1 cellular context compared by ENCODE assay signal in the genomic region with DNA sequence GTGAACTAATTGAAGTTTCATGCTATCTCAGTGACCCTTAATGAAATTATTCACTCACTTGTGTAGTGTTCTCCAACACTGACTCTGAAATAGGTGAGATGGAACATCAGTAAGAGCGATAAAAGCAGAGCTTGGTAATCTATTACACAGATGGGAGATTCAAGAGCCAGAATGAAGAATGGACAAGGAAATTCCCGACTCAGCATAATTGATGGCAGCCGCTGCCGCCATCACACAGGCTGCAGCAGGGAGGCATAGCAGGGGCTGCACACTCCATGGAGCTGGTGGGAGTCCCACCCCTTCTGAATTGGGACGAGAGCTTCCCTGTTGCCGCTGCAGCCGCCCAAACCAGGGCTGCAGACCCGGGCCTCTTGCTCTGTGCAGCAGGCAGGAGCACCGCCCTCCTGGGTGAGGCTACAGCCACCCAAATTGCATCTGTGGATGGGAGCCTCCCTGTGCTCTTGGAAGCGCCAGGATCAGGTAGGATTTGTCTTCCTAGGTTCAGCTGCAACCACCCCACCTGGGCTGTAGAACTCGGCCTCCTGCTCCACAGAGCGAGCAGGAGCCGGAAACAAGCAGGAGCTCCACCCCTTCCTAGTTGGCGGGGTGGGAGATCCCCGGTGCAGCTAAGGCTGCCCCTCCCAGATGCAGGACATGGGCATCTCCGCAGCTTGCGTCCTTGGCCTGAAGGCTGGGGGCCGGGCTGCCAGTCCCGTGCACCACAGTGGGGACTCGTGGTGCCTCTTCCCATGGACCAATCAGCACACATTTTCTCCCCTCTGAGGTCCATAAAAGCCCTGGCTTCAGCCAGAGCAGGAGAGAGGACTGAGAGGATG.
A peak's percentile ranks its signal among the peaks of the same experiment; 100 is the strongest.
TF ChIP-seq lines count a peak whose summit lies in the region.

No MANE protein-coding gene starts in this region.

TF ChIP-seq in K562, 482 proteins besides CTCF, POLR2A, EP300 and RAD21 (continued from another document):
- peak; percentile 62 for TF ChIP-seq C11orf30 (IDR thresholded peaks at IDR 0.05; ENCODE audit: low read depth)
- no peak for TF ChIP-seq EZH2 (IDR thresholded peaks at IDR 0.05; ENCODE audit: borderline replicate concordance, low read depth, low read length)
- TF ChIP-seq, protein P1, sequence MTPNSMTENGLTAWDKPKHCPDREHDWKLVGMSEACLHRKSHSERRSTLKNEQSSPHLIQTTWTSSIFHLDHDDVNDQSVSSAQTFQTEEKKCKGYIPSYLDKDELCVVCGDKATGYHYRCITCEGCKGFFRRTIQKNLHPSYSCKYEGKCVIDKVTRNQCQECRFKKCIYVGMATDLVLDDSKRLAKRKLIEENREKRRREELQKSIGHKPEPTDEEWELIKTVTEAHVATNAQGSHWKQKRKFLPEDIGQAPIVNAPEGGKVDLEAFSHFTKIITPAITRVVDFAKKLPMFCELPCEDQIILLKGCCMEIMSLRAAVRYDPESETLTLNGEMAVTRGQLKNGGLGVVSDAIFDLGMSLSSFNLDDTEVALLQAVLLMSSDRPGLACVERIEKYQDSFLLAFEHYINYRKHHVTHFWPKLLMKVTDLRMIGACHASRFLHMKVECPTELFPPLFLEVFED (CRISPR knock-in tag; conservative IDR thresholded peaks at IDR 0.05), result no peak
- no peak for TF ChIP-seq TCF7 (IDR thresholded peaks at IDR 0.05; ENCODE audit: borderline replicate concordance)
- TF ChIP-seq, protein P2, sequence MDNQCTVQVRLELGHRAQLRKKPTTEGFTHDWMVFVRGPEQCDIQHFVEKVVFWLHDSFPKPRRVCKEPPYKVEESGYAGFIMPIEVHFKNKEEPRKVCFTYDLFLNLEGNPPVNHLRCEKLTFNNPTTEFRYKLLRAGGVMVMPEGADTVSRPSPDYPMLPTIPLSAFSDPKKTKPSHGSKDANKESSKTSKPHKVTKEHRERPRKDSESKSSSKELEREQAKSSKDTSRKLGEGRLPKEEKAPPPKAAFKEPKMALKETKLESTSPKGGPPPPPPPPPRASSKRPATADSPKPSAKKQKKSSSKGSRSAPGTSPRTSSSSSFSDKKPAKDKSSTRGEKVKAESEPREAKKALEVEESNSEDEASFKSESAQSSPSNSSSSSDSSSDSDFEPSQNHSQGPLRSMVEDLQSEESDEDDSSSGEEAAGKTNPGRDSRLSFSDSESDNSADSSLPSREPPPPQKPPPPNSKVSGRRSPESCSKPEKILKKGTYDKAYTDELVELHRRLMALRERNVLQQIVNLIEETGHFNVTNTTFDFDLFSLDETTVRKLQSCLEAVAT (IDR thresholded peaks at IDR 0.05), result no peak
- TF ChIP-seq TGIF2 (CRISPR knock-in tag; IDR thresholded peaks at IDR 0.05), result no peak
- no peak for TF ChIP-seq FIP1L1 (IDR thresholded peaks at IDR 0.05; ENCODE audit: low read depth, low read length, poor library complexity, severe bottlenecking)
- TF ChIP-seq HDAC1 (IDR thresholded peaks at IDR 0.05), result no peak
- TF ChIP-seq, protein P3, sequence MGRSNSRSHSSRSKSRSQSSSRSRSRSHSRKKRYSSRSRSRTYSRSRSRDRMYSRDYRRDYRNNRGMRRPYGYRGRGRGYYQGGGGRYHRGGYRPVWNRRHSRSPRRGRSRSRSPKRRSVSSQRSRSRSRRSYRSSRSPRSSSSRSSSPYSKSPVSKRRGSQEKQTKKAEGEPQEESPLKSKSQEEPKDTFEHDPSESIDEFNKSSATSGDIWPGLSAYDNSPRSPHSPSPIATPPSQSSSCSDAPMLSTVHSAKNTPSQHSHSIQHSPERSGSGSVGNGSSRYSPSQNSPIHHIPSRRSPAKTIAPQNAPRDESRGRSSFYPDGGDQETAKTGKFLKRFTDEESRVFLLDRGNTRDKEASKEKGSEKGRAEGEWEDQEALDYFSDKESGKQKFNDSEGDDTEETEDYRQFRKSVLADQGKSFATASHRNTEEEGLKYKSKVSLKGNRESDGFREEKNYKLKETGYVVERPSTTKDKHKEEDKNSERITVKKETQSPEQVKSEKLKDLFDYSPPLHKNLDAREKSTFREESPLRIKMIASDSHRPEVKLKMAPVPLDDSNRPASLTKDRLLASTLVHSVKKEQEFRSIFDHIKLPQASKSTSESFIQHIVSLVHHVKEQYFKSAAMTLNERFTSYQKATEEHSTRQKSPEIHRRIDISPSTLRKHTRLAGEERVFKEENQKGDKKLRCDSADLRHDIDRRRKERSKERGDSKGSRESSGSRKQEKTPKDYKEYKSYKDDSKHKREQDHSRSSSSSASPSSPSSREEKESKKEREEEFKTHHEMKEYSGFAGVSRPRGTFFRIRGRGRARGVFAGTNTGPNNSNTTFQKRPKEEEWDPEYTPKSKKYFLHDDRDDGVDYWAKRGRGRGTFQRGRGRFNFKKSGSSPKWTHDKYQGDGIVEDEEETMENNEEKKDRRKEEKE (IDR thresholded peaks at IDR 0.05; ENCODE audit: borderline replicate concordance in 1 of 2, control insufficient read depth in 1 of 2, low read depth in 2 of 2, low read length in 1 of 2), result no peak
- no peak for TF ChIP-seq NFIC (IDR thresholded peaks at IDR 0.05)
- peak; percentile 86 for TF ChIP-seq MAFK (IDR thresholded peaks at IDR 0.05; ENCODE audit: low read length)
- no peak for TF ChIP-seq DNMT1 (IDR thresholded peaks at IDR 0.05)
- no peak for TF ChIP-seq TRIM28 (IDR thresholded peaks at IDR 0.05)
- TF ChIP-seq HMGN3 (IDR thresholded peaks at IDR 0.05; ENCODE audit: borderline replicate concordance, extremely low read depth, insufficient read length, low read depth, low read length), result no peak
- TF ChIP-seq NFRKB (IDR thresholded peaks at IDR 0.05; ENCODE audit: low read depth), result no peak
- no peak for TF ChIP-seq ZNF143 (CRISPR knock-in tag; IDR thresholded peaks at IDR 0.05)
- TF ChIP-seq, protein P4, sequence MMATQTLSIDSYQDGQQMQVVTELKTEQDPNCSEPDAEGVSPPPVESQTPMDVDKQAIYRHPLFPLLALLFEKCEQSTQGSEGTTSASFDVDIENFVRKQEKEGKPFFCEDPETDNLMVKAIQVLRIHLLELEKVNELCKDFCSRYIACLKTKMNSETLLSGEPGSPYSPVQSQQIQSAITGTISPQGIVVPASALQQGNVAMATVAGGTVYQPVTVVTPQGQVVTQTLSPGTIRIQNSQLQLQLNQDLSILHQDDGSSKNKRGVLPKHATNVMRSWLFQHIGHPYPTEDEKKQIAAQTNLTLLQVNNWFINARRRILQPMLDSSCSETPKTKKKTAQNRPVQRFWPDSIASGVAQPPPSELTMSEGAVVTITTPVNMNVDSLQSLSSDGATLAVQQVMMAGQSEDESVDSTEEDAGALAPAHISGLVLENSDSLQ (IDR thresholded peaks at IDR 0.05), result no peak
- TF ChIP-seq FOXJ2 (tag; IDR thresholded peaks at IDR 0.05), result no peak
- TF ChIP-seq, protein P5, sequence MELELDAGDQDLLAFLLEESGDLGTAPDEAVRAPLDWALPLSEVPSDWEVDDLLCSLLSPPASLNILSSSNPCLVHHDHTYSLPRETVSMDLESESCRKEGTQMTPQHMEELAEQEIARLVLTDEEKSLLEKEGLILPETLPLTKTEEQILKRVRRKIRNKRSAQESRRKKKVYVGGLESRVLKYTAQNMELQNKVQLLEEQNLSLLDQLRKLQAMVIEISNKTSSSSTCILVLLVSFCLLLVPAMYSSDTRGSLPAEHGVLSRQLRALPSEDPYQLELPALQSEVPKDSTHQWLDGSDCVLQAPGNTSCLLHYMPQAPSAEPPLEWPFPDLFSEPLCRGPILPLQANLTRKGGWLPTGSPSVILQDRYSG (tag; conservative IDR thresholded peaks at IDR 0.05; ENCODE audit: low read depth), result no peak
- TF ChIP-seq OTX1 (CRISPR knock-in tag; IDR thresholded peaks at IDR 0.05), result no peak
- TF ChIP-seq GABPA (tag; conservative IDR thresholded peaks at IDR 0.05; ENCODE audit: low read depth), result no peak
- peak; percentile 71 for TF ChIP-seq ZNF316 (IDR thresholded peaks at IDR 0.05)
- peak; percentile 57; the same call in 1 of the 2 replicates for TF ChIP-seq MAFG (tag; conservative IDR thresholded peaks at IDR 0.05)
- TF ChIP-seq XRCC3 (IDR thresholded peaks at IDR 0.05), result no peak
- no peak for TF ChIP-seq CHD2 (IDR thresholded peaks at IDR 0.05; ENCODE audit: low read depth, low read length)
- TF ChIP-seq RFX1 (IDR thresholded peaks at IDR 0.05), result no peak
- TF ChIP-seq ZFP1 (CRISPR knock-in tag; IDR thresholded peaks at IDR 0.05), result no peak
